ENCODE assay signal across 1 cellular context in genomic region chr2:240255811-240256703, GRCh38.
TF ChIP-seq lines count a peak whose summit lies in the region.

No MANE protein-coding gene starts in this region.

TF ChIP-seq in HepG2, 621 proteins besides CTCF, POLR2A, EP300 and RAD21 (continued from another document and continues in another):
- no peak for TF ChIP-seq ZFP37 (CRISPR knock-in tag; IDR thresholded peaks at IDR 0.05; ENCODE audit: borderline replicate concordance)
- no peak for TF ChIP-seq WIZ (CRISPR knock-in tag; IDR thresholded peaks at IDR 0.05)
- TF ChIP-seq ZMAT3 (CRISPR knock-in tag; conservative IDR thresholded peaks at IDR 0.05) = no peak
- no peak; the same call in 1 of the 2 replicates for TF ChIP-seq ZNF280D (CRISPR knock-in tag; IDR thresholded peaks at IDR 0.05)
- TF ChIP-seq ZNF570 (CRISPR knock-in tag; IDR thresholded peaks at IDR 0.05; ENCODE audit: borderline replicate concordance) = no peak
- TF ChIP-seq SALL1 (CRISPR knock-in tag; IDR thresholded peaks at IDR 0.05) = peak; percentile 57
- TF ChIP-seq HHEX (CRISPR knock-in tag; IDR thresholded peaks at IDR 0.05) = no peak
- TF ChIP-seq ZNF512B (CRISPR knock-in tag; IDR thresholded peaks at IDR 0.05; ENCODE audit: borderline replicate concordance) = no peak
- TF ChIP-seq, protein P1, sequence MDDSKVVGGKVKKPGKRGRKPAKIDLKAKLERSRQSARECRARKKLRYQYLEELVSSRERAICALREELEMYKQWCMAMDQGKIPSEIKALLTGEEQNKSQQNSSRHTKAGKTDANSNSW (CRISPR knock-in tag; IDR thresholded peaks at IDR 0.05; ENCODE audit: borderline replicate concordance) = no peak
- no peak for TF ChIP-seq TAF15 (IDR thresholded peaks at IDR 0.05; ENCODE audit: low read depth, low read length, poor library complexity, severe bottlenecking)
- peak; percentile 21; the same call in 1 of the 2 replicates for TF ChIP-seq SNAPC4 (CRISPR knock-in tag; IDR thresholded peaks at IDR 0.05)
- TF ChIP-seq NFYC (CRISPR knock-in tag; IDR thresholded peaks at IDR 0.05) = peak; percentile 85
- TF ChIP-seq, protein P2, sequence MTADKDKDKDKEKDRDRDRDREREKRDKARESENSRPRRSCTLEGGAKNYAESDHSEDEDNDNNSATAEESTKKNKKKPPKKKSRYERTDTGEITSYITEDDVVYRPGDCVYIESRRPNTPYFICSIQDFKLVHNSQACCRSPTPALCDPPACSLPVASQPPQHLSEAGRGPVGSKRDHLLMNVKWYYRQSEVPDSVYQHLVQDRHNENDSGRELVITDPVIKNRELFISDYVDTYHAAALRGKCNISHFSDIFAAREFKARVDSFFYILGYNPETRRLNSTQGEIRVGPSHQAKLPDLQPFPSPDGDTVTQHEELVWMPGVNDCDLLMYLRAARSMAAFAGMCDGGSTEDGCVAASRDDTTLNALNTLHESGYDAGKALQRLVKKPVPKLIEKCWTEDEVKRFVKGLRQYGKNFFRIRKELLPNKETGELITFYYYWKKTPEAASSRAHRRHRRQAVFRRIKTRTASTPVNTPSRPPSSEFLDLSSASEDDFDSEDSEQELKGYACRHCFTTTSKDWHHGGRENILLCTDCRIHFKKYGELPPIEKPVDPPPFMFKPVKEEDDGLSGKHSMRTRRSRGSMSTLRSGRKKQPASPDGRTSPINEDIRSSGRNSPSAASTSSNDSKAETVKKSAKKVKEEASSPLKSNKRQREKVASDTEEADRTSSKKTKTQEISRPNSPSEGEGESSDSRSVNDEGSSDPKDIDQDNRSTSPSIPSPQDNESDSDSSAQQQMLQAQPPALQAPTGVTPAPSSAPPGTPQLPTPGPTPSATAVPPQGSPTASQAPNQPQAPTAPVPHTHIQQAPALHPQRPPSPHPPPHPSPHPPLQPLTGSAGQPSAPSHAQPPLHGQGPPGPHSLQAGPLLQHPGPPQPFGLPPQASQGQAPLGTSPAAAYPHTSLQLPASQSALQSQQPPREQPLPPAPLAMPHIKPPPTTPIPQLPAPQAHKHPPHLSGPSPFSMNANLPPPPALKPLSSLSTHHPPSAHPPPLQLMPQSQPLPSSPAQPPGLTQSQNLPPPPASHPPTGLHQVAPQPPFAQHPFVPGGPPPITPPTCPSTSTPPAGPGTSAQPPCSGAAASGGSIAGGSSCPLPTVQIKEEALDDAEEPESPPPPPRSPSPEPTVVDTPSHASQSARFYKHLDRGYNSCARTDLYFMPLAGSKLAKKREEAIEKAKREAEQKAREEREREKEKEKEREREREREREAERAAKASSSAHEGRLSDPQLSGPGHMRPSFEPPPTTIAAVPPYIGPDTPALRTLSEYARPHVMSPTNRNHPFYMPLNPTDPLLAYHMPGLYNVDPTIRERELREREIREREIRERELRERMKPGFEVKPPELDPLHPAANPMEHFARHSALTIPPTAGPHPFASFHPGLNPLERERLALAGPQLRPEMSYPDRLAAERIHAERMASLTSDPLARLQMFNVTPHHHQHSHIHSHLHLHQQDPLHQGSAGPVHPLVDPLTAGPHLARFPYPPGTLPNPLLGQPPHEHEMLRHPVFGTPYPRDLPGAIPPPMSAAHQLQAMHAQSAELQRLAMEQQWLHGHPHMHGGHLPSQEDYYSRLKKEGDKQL (CRISPR knock-in tag; IDR thresholded peaks at IDR 0.05; ENCODE audit: low read depth) = no peak; the same call in 1 of the 2 replicates
- TF ChIP-seq ZNF670 (CRISPR knock-in tag; IDR thresholded peaks at IDR 0.05; ENCODE audit: borderline replicate concordance) = no peak
- TF ChIP-seq, protein P3, sequence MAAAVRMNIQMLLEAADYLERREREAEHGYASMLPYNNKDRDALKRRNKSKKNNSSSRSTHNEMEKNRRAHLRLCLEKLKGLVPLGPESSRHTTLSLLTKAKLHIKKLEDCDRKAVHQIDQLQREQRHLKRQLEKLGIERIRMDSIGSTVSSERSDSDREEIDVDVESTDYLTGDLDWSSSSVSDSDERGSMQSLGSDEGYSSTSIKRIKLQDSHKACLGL (CRISPR knock-in tag; IDR thresholded peaks at IDR 0.05) = peak; percentile 21; the same call in 1 of the 2 replicates
- peak; percentile 77 for TF ChIP-seq RARA (CRISPR knock-in tag; IDR thresholded peaks at IDR 0.05)
- TF ChIP-seq ZUFSP (CRISPR knock-in tag; IDR thresholded peaks at IDR 0.05; ENCODE audit: borderline replicate concordance) = no peak
- TF ChIP-seq SAP130 (CRISPR knock-in tag; IDR thresholded peaks at IDR 0.05; ENCODE audit: low read depth) = peak; percentile 92
- no peak for TF ChIP-seq NRL (CRISPR knock-in tag; IDR thresholded peaks at IDR 0.05; ENCODE audit: borderline replicate concordance)
- TF ChIP-seq FIP1L1 (IDR thresholded peaks at IDR 0.05; ENCODE audit: borderline replicate concordance, insufficient read depth, low read depth, low read length) = no peak
- TF ChIP-seq, protein P4, sequence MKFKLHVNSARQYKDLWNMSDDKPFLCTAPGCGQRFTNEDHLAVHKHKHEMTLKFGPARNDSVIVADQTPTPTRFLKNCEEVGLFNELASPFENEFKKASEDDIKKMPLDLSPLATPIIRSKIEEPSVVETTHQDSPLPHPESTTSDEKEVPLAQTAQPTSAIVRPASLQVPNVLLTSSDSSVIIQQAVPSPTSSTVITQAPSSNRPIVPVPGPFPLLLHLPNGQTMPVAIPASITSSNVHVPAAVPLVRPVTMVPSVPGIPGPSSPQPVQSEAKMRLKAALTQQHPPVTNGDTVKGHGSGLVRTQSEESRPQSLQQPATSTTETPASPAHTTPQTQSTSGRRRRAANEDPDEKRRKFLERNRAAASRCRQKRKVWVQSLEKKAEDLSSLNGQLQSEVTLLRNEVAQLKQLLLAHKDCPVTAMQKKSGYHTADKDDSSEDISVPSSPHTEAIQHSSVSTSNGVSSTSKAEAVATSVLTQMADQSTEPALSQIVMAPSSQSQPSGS (CRISPR knock-in tag; IDR thresholded peaks at IDR 0.05) = peak; percentile 80
- TF ChIP-seq ZNF337 (CRISPR knock-in tag; IDR thresholded peaks at IDR 0.05; ENCODE audit: borderline replicate concordance, low read depth) = no peak
- TF ChIP-seq ZNF136 (CRISPR knock-in tag; IDR thresholded peaks at IDR 0.05; ENCODE audit: low read depth) = no peak
